ENCODE assay signal across 7 cellular contexts in the genomic region with DNA sequence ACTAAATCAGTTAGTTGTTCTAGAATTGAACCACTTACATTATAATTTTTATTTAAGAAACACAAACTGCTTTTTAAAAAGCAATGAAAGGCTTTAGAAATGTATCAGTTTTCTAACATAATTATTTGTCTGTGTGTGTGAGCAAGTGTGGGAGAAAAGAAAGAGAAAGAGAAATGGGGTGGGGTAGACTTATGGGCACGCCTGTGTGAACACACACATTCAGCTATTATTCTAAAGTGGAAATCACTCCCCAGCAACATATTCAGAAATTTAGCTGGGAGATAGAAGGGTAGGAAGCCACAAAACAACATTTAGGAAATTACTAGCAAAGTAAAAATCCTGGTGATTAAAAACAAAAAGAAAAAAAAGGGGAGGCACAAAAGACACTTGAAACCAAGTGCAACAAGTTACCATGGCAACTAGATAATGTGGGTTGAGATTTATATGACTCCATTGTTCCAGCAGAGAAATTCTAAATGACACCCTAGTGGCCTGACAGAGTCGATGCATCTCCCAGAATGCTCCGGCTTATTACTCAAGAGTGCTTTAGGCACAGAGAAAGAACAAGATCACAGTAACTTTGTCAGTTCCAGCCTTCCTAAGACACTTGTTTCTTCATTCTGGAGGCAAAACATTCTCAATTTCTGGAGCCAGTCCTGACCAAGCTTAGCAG.
DNase-seq lines count a peak whose midpoint lies in the region; ATAC-seq and TF ChIP-seq lines count a peak whose summit lies in the region.

No MANE protein-coding gene starts in this region.

- no peaks in the 10 kb centered on the region for H4K20me1 ChIP-seq in GM23248 (ENCODE audit: insufficient read depth)

- H3K4me3 ChIP-seq in GM23248 (no peak overlapping the region), body of pancreas (no peak overlapping the region)

- peak; percentile 68 for ATAC-seq in body of pancreas

- H3F3A ChIP-seq in GM23248 (ENCODE audit: insufficient read depth): no peaks in the 10 kb centered on the region

- H3K9me2 ChIP-seq in GM23248 (ENCODE audit: insufficient read depth): no peaks in the 10 kb centered on the region

- H3K4me2 ChIP-seq in GM23248 (ENCODE audit: unreplicated experiment): no peak overlapping the region

- no peak for TF ChIP-seq CTCF in GM13976 (IDR thresholded peaks at IDR 0.05; ENCODE audit: borderline replicate concordance, control extremely low read depth, extremely low read depth, insufficient read depth, missing control alignments)
- TF ChIP-seq CTCF in body of pancreas (IDR thresholded peaks at IDR 0.05): peak in 5 of 7 experiments; percentile 13 to 41 (median 17)

- H3K27ac ChIP-seq in GM23248 (no peak overlapping the region), body of pancreas (no peak overlapping the region)

- no peak overlapping the region for H3K9ac ChIP-seq in GM23248

- H3K36me3 ChIP-seq in GM23248 (ENCODE audit: low read depth) (no peaks in the 10 kb centered on the region), body of pancreas (replicated peaks in 1 of 2; ENCODE audit: insufficient read depth in 1 of 2, low read depth in 2 of 2) (no peaks in the 10 kb centered on the region)

- H2AFZ ChIP-seq in GM23248: no peak overlapping the region

- no peaks in the 10 kb centered on the region for H3K4me1 ChIP-seq in GM23248 (ENCODE audit: insufficient read depth)
- no peaks in the 10 kb centered on the region for H3K4me1 ChIP-seq in body of pancreas

- H3K9me3 ChIP-seq in GM23248 (ENCODE audit: low read depth) (no peaks in the 10 kb centered on the region), body of pancreas (no peaks in the 10 kb centered on the region)

- in situ Hi-C loops in GM13976 (cut with MboI; ENCODE audit: low sequenced_read_pairs, unreplicated experiment): no loop called here
- in situ Hi-C loops in GM23248 (cut with MboI): no loop called here

- H3K27me3 ChIP-seq in GM23248 (replicated peaks; ENCODE audit: insufficient read depth) (no peaks in the 10 kb centered on the region), body of pancreas (no peaks in the 10 kb centered on the region)

- no peak for TF ChIP-seq POLR2A in body of pancreas (IDR thresholded peaks at IDR 0.05)

- WGBS in GM23248 (ENCODE audit: low coverage in 1 of 2, low lambda C conversion rate in 2 of 2, missing lambda C conversion rate in 2 of 2), 2 experiments: 35 to 42% methylated on average over 3 of the region's 3 CpGs
- WGBS in body of pancreas, 2 donors: 46 to 51% methylated on average over 3 of the region's 3 CpGs

- intact Hi-C loops in body of pancreas (cut with DNase I): no loop called here

- DNase-seq in GM13976 (ENCODE audit: low spot score) (peak; percentile 11), GM23248 (peak; percentile 57), NAMALWA (ENCODE audit: low spot score) (peak; percentile 71), body of pancreas (peak in 2 of 4 donors; percentile 6 to 21), non-pigmented ciliary epithelial cell (ENCODE audit: low read depth) (peak; percentile 34), KG1 (lab: John Stamatoyannopoulos, UW) (no peak), mesenteric fat pad (ENCODE audit: low spot score) (no peak)

- H3K79me2 ChIP-seq in GM23248 (ENCODE audit: insufficient read depth): no peaks in the 10 kb centered on the region

Comparison
In these comparisons a context has a peak if more than half of its experiments do, and no peak if none do; other contexts are left out.
1. DNase-seq: peak in GM13976 (single experiment), GM23248 (single experiment), NAMALWA (single experiment) and non-pigmented ciliary epithelial cell (single experiment); none in KG1 (single experiment) and mesenteric fat pad (single experiment).